In the genomic region with DNA sequence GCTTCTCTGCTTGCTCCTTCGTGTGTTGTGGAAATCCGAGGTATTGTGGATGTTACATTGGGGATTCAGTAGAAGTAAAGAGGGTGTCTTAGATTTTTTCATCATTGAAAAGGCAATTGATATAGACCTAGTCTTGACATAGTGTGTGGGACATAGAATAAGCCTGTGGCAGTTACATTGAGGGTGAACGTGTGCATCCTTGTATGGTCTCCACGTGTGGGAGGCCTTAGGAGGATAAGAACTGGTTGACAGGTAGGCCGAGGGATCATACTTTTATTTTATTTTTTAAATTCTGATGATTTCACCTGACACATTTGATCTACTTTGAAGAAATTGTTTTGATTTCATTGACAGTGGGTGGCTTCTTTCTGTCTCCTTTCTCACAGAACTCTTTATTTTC, we compare ENCODE assay signal across 25 cellular contexts. TPM values are rescaled to one million over a fixed set of nuclear protein-coding genes. Genes with fewer than 3 reads are reported as not detected.
DNase-seq lines count a peak whose midpoint lies in the region; ATAC-seq and TF ChIP-seq lines count a peak whose summit lies in the region.
"Had no signal": no experiment of that assay in that cellular context is flagged by ENCODE, and none has a peak within 500 bp of the region (broad histone marks: within the 10 kb centered on the region; RNA-seq: fewer than 3 reads in every experiment).

No MANE protein-coding gene starts in this region.

- no peak for TF ChIP-seq POLR2A in stomach (IDR thresholded peaks at IDR 0.05)

- no peaks in the 10 kb centered on the region for H3K27me3 Mint-ChIP-seq in activated CD4-positive, alpha-beta T cell treated with anti-CD3 and anti-CD28 coated beads, Interleukin-2, amount 10 ng/mL, durations not matched to agents 24 days and 14 days
- no peaks in the 10 kb centered on the region for H3K27me3 Mint-ChIP-seq in T-helper 17 cell
- no peaks in the 10 kb centered on the region for H3K27me3 Mint-ChIP-seq in glutamatergic neuron (ENCODE audit: unreplicated experiment)
- H3K27me3 Mint-ChIP-seq: CD4-positive, alpha-beta T cell; IgD-negative memory B cell had no signal

- no peak for ATAC-seq in T-helper 17 cell
- ATAC-seq in HG03159 (IDR thresholded peaks at IDR 0.05; ENCODE audit: unreplicated experiment), result no peak
- ATAC-seq: activated naive CD4-positive, alpha-beta T cell treated with anti-CD3 and anti-CD28 coated beads, Interleukin-2, amount 50 U/mL, for 72 hours; stimulated activated naive CD8-positive, alpha-beta T cell treated with anti-CD3 and anti-CD28 coated beads, Interleukin-15, Interleukin-2, amounts not matched to agents 100 U/mL and 50 U/mL, for 24 hours had no signal

- peaks cover 0 to 26% (median 18%) of the 10 kb centered on the region in 4 donors for H3K36me3 ChIP-seq in stomach
- H3K36me3 ChIP-seq: prostate gland had no signal

- H3K9me3 ChIP-seq in T-helper 17 cell (ENCODE audit: control insufficient read depth, low read length, poor library complexity, severe bottlenecking) (no peaks in the 10 kb centered on the region), stomach (no peaks in the 10 kb centered on the region)
- H3K9me3 ChIP-seq: esophagus muscularis mucosa, Peyer's patch, prostate gland had no signal

- intact Hi-C loops in activated CD4-positive, alpha-beta T cell treated with anti-CD3 and anti-CD28 coated beads, Interleukin-2, amount 10 ng/mL, durations not matched to agents 24 days and 14 days (cut with micrococcal nuclease), result no loop called here
- intact Hi-C loops in stomach (cut with DNase I; ENCODE audit: low total_unique reads), result no loop called here

- TF ChIP-seq EP300 in stomach (IDR thresholded peaks at IDR 0.05), result no peak

- no peak overlapping the region for H3K4me3 Mint-ChIP-seq in activated CD4-positive, alpha-beta T cell treated with anti-CD3 and anti-CD28 coated beads, Interleukin-2, amount 10 ng/mL, durations not matched to agents 24 days and 14 days
- H3K4me3 Mint-ChIP-seq in T-helper 17 cell (no peak overlapping the region), glutamatergic neuron (ENCODE audit: unreplicated experiment) (no peak overlapping the region)
- H3K4me3 Mint-ChIP-seq: CD4-positive, alpha-beta T cell had no signal

- H3K27me3 ChIP-seq in stomach, result no peaks in the 10 kb centered on the region
- H3K27me3 ChIP-seq: esophagus muscularis mucosa, Peyer's patch had no signal

- no peak overlapping the region for H3K4me3 ChIP-seq in stomach
- H3K4me3 ChIP-seq: Peyer's patch, prostate gland had no signal

- H3K4me1 ChIP-seq in stomach, result peaks cover 51 to 87% (median 79%) of the 10 kb centered on the region in 4 donors
- H3K4me1 ChIP-seq: prostate gland had no signal

- no peak for DNase-seq in activated CD4-positive, alpha-beta T cell treated with anti-CD3 and anti-CD28 coated beads, Interleukin-2, amount 10 ng/mL, durations not matched to agents 24 days and 14 days
- no peak for DNase-seq in activated CD4-positive, alpha-beta T cell treated with anti-CD3 and anti-CD28 coated beads for 1 hour
- DNase-seq in T-helper 17 cell (no peak), glutamatergic neuron (no peak), stomach (no peak), T-helper 9 cell (no peak), SKM-1 treated with dmso at 0.1 percent for 144 hours (lab: John Stamatoyannopoulos, UW; ENCODE audit: unreplicated experiment) (no peak)
- DNase-seq: activated CD4-positive, alpha-beta T cell treated with anti-CD3 and anti-CD28 coated beads for 4 hours; CD4-positive, alpha-beta T cell; DMS153; foreskin melanocyte; left cardiac atrium; NCI-H1092; NCI-H187 treated with DMSO at 0.1 percent for 48 hours; NCI-H526; nucleus accumbens; Peyer's patch; SHP77 treated with DMSO at 0.1 percent for 48 hours; stimulated activated naive CD8-positive, alpha-beta T cell treated with anti-CD3 and anti-CD28 coated beads, Interleukin-15, Interleukin-2, amounts not matched to agents 100 U/mL and 50 U/mL, for 24 hours; SW 1271 had no signal

- 82 to 95% (median 89%) methylated on average over 5 of the region's 5 CpGs for WGBS in stomach, 5 donors

- H3K27ac Mint-ChIP-seq in activated CD4-positive, alpha-beta T cell treated with anti-CD3 and anti-CD28 coated beads, Interleukin-2, amount 10 ng/mL, durations not matched to agents 24 days and 14 days, result peak overlapping the region; percentile 31
- peak overlapping the region; percentile 61 for H3K27ac Mint-ChIP-seq in T-helper 17 cell
- peak overlapping the region; percentile 4 for H3K27ac Mint-ChIP-seq in glutamatergic neuron (ENCODE audit: unreplicated experiment)
- H3K27ac Mint-ChIP-seq: CD4-positive, alpha-beta T cell had no signal

- peak overlapping the region in 4 of 5 donors; percentile 73 to 89 (median 80) for H3K27ac ChIP-seq in stomach

- no peak for TF ChIP-seq CTCF in glutamatergic neuron (IDR thresholded peaks at IDR 0.05; ENCODE audit: partially characterized antibody, unreplicated experiment)
- no peak for TF ChIP-seq CTCF in stomach (IDR thresholded peaks at IDR 0.05)

- H3K36me3 Mint-ChIP-seq in activated CD4-positive, alpha-beta T cell treated with anti-CD3 and anti-CD28 coated beads, Interleukin-2, amount 10 ng/mL, durations not matched to agents 24 days and 14 days (ENCODE audit: low read depth), result peaks cover 30% of the 10 kb centered on the region
- H3K36me3 Mint-ChIP-seq in T-helper 17 cell (ENCODE audit: low read depth), result no peaks in the 10 kb centered on the region
- no peaks in the 10 kb centered on the region for H3K36me3 Mint-ChIP-seq in glutamatergic neuron (ENCODE audit: unreplicated experiment)

- peaks cover 57% of the 10 kb centered on the region for H3K4me1 Mint-ChIP-seq in activated CD4-positive, alpha-beta T cell treated with anti-CD3 and anti-CD28 coated beads, Interleukin-2, amount 10 ng/mL, durations not matched to agents 24 days and 14 days
- H3K4me1 Mint-ChIP-seq in T-helper 17 cell (peaks cover 47% of the 10 kb centered on the region), glutamatergic neuron (ENCODE audit: low read depth, unreplicated experiment) (peaks cover 7% of the 10 kb centered on the region)

- H3K9me3 Mint-ChIP-seq in activated CD4-positive, alpha-beta T cell treated with anti-CD3 and anti-CD28 coated beads, Interleukin-2, amount 10 ng/mL, durations not matched to agents 24 days and 14 days, result no peaks in the 10 kb centered on the region
- no peaks in the 10 kb centered on the region for H3K9me3 Mint-ChIP-seq in glutamatergic neuron (ENCODE audit: unreplicated experiment)
- H3K9me3 Mint-ChIP-seq: activated naive CD4-positive, alpha-beta T cell treated with anti-CD3 and anti-CD28 coated beads, Interleukin-2, amount 50 U/mL, for 72 hours; CD4-positive, alpha-beta T cell; IgD-negative memory B cell had no signal

RNA-seq across cellular contexts. Expression of a gene that starts 17.0 kb away (rescaled TPM):
- total RNA-seq in activated CD4-positive, alpha-beta T cell treated with anti-CD3 and anti-CD28 coated beads, Interleukin-2, amount 10 ng/mL, durations not matched to agents 24 days and 14 days, result 31.6 and 33.9 TPM in 2 replicates
- total RNA-seq in T-helper 17 cell (10 to 100 TPM; 34.8 to 38.8 TPM), glutamatergic neuron (ENCODE audit: unreplicated experiment) (24.2 TPM), stomach (100 to 1,000 TPM in 1 of 5 donors, 10 to 100 TPM in 4; 12.9 to 232 (median 40.3) TPM)
- polyA plus RNA-seq in stomach, result 10 to 100 TPM; 26.2 to 63.1 (median 38.4) TPM

RNA-seq across cellular contexts. Expression of a gene that starts 18.9 kb away (rescaled TPM):
- total RNA-seq in activated CD4-positive, alpha-beta T cell treated with anti-CD3 and anti-CD28 coated beads, Interleukin-2, amount 10 ng/mL, durations not matched to agents 24 days and 14 days, result 145 and 147 TPM in 2 replicates
- total RNA-seq in T-helper 17 cell (10 to 100 TPM; 76.9 to 83.6 TPM), glutamatergic neuron (ENCODE audit: unreplicated experiment) (32.3 TPM), stomach (100 to 1,000 TPM in 3 of 5 donors, 10 to 100 TPM in 2; 88.7 to 192 (median 103) TPM)
- 10 to 100 TPM; 35.8 to 59.4 (median 42.2) TPM for polyA plus RNA-seq in stomach

Comparison
In these comparisons a context has a peak if more than half of its experiments do, and no peak if none do; other contexts are left out.
1. H3K27ac Mint-ChIP-seq: peak in every context shown above with its lines; median percentile 61 in T-helper 17 cell; 31 in activated CD4-positive, alpha-beta T cell treated with anti-CD3 and anti-CD28 coated beads, Interleukin-2, amount 10 ng/mL, durations not matched to agents 24 days and 14 days; 4 in glutamatergic neuron.